Comparison of ENCODE assay signal across 9 cellular contexts in the genomic region with DNA sequence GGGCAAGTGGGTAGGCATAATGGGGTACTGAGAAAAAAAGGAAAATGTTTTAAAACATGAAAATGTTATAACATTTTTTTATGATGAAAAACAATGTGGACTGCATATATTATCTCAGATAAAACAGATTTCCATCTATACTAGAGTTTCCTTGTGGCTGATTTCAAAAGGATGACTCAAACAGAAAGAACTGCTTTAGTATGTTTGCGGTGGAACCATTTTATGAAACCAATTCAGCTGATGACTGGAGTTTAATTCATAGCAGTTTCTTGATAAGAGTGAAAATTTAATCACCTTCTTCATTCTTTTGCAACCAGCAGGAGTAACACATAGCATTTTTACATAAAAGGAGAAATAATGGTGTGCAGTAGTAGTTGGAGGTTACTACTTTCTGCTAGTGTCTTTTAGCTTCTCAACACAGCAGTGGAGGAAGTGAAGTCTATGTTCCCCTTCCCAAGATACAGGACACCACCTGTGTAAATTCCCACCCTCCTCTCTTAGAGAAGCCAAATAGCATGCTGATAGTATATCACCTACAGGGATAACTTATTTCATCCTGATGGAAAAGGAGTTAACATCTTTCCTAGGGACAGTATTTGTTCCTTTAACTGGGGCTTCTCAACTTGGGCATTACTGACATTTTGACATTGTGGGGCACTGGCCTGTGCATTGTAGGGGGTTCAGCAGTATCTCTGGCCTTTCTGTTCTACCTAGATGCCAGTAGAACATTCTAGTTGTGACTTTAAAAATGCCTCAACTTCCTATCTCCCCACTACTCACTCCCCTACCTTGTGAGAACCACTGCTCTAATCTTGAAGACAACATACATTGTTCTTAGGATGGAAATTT. TPM values are rescaled to one million over a fixed set of nuclear protein-coding genes. Genes with fewer than 3 reads are reported as not detected.
DNase-seq lines count a peak whose midpoint lies in the region; ATAC-seq, FAIRE-seq and TF ChIP-seq lines count a peak whose summit lies in the region.
"Had no signal": no experiment of that assay in that cellular context is flagged by ENCODE, and none has a peak within 500 bp of the region (broad histone marks: within the 10 kb centered on the region; RNA-seq: fewer than 3 reads in every experiment).

No MANE protein-coding gene starts in this region.

- no peak for TF ChIP-seq RAD21 in A549 (conservative IDR thresholded peaks at IDR 0.05 in 1 of 2, IDR thresholded peaks at IDR 0.05 in 1 of 2)

- peak overlapping the region; percentile 30; the same call in 2 of the 3 replicates for H3K4me2 ChIP-seq in A549

- TF ChIP-seq CTCF in A549 (IDR thresholded peaks at IDR 0.05) = no peak
- no peak for TF ChIP-seq CTCF in ascending aorta (IDR thresholded peaks at IDR 0.05)

- peaks cover 12% of the 10 kb centered on the region for H3K36me3 Mint-ChIP-seq in activated T-helper 1 cell treated with anti-CD3 and anti-CD28 coated beads, Interleukin-12 subunit alpha, Interleukin-12 subunit beta, Interleukin-2, Interleukin-4 antibody, amounts not matched to agents 30 ng/mL and 10 ng/mL and 1 ng/mL, durations not matched to agents 14 hours and 24 hours and 36 hours (ENCODE audit: low read depth)

- no peaks in the 10 kb centered on the region for H3K9me3 Mint-ChIP-seq in activated T-helper 1 cell treated with anti-CD3 and anti-CD28 coated beads, Interleukin-12 subunit alpha, Interleukin-12 subunit beta, Interleukin-2, Interleukin-4 antibody, amounts not matched to agents 30 ng/mL and 10 ng/mL and 1 ng/mL, durations not matched to agents 14 hours and 24 hours and 36 hours

- CTCF ChIA-PET in A549 (lab: Yijun Ruan, JAX) = no interaction called here

- peak overlapping the region; percentile 59 for H3K27ac Mint-ChIP-seq in activated T-helper 1 cell treated with anti-CD3 and anti-CD28 coated beads, Interleukin-12 subunit alpha, Interleukin-12 subunit beta, Interleukin-2, Interleukin-4 antibody, amounts not matched to agents 30 ng/mL and 10 ng/mL and 1 ng/mL, durations not matched to agents 14 hours and 24 hours and 36 hours

- ATAC-seq in A549 (peak in 1 of 2 experiments; percentile 24; a peak in 1 of 6 replicates), GM18870 (IDR thresholded peaks at IDR 0.05; ENCODE audit: unreplicated experiment) (peak; percentile 45), HG03280 (IDR thresholded peaks at IDR 0.05; ENCODE audit: unreplicated experiment) (peak; percentile 60), left lobe of liver (peak; percentile 19)

- no peaks in the 10 kb centered on the region for H3K27me3 ChIP-seq in ascending aorta
- H3K27me3 ChIP-seq: cardiac muscle cell had no signal

- FAIRE-seq in A549 (lab: Jason Lieb, UNC) = no peak

- H3K4me1 Mint-ChIP-seq in activated T-helper 1 cell treated with anti-CD3 and anti-CD28 coated beads, Interleukin-12 subunit alpha, Interleukin-12 subunit beta, Interleukin-2, Interleukin-4 antibody, amounts not matched to agents 30 ng/mL and 10 ng/mL and 1 ng/mL, durations not matched to agents 14 hours and 24 hours and 36 hours (ENCODE audit: low read depth) = peaks cover 73% of the 10 kb centered on the region

- H3K4me3 ChIP-seq in A549 (no peak overlapping the region), ascending aorta (no peak overlapping the region)
- H3K4me3 ChIP-seq: cardiac muscle cell had no signal

- H3K27ac ChIP-seq in A549 = no peak overlapping the region
- H3K27ac ChIP-seq in ascending aorta = no peak overlapping the region
- H3K27ac ChIP-seq: cardiac muscle cell had no signal

- POLR2A ChIA-PET in A549 (lab: Yijun Ruan, JAX) = no interaction called here

- intact Hi-C loops in activated T-helper 1 cell treated with anti-CD3 and anti-CD28 coated beads, Interleukin-12 subunit alpha, Interleukin-12 subunit beta, Interleukin-2, Interleukin-4 antibody, amounts not matched to agents 30 ng/mL and 10 ng/mL and 1 ng/mL, durations not matched to agents 14 hours and 24 hours and 36 hours (cut with micrococcal nuclease) = loop anchor here (1.0 to 10.0 kb wide), 11 partner anchors 13 to 871 kb away; a partner anchor contains a TSS
- intact Hi-C loops in ascending aorta (cut with DNase I) = no loop called here

- WGBS in A549 (ENCODE audit: missing lambda C conversion rate) = 55% methylated on average over 1 of the region's 1 CpG

- no peak for TF ChIP-seq EP300 in A549 (IDR thresholded peaks at IDR 0.05)

- no peaks in the 10 kb centered on the region for H3K36me3 ChIP-seq in ascending aorta
- H3K36me3 ChIP-seq: cardiac muscle cell had no signal

- no peaks in the 10 kb centered on the region for H3K27me3 Mint-ChIP-seq in activated T-helper 1 cell treated with anti-CD3 and anti-CD28 coated beads, Interleukin-12 subunit alpha, Interleukin-12 subunit beta, Interleukin-2, Interleukin-4 antibody, amounts not matched to agents 30 ng/mL and 10 ng/mL and 1 ng/mL, durations not matched to agents 14 hours and 24 hours and 36 hours (ENCODE audit: insufficient read depth)

- H3K4me1 ChIP-seq in A549 (peaks cover 19% of the 10 kb centered on the region; the same call in 1 of the 3 replicates), ascending aorta (peaks cover 7 to 26% of the 10 kb centered on the region in 2 donors)

- no peaks in the 10 kb centered on the region for H3K9me3 ChIP-seq in A549
- no peaks in the 10 kb centered on the region for H3K9me3 ChIP-seq in ascending aorta

- TF ChIP-seq POLR2A in A549 (IDR thresholded peaks at IDR 0.05; ENCODE audit: low read length) = no peak

- H3K4me3 Mint-ChIP-seq in activated T-helper 1 cell treated with anti-CD3 and anti-CD28 coated beads, Interleukin-12 subunit alpha, Interleukin-12 subunit beta, Interleukin-2, Interleukin-4 antibody, amounts not matched to agents 30 ng/mL and 10 ng/mL and 1 ng/mL, durations not matched to agents 14 hours and 24 hours and 36 hours = peak overlapping the region; percentile 17

- DNase-seq in A549 (ENCODE audit: low read depth in 1 of 2, low spot score in 1 of 2) (no peak), left lobe of liver (ENCODE audit: low spot score) (no peak), ascending aorta (ENCODE audit: low spot score in 2 of 2) (no peak), NCI-H2081 (lab: John Stamatoyannopoulos, UW) (no peak), DMS153 treated with DMSO at 0.1 percent for 48 hours (lab: John Stamatoyannopoulos, UW; ENCODE audit: unreplicated experiment) (no peak)
- DNase-seq in activated T-helper 1 cell treated with anti-CD3 and anti-CD28 coated beads, Interleukin-12 subunit alpha, Interleukin-12 subunit beta, Interleukin-2, Interleukin-4 antibody, amounts not matched to agents 30 ng/mL and 10 ng/mL and 1 ng/mL, durations not matched to agents 14 hours and 24 hours and 36 hours (ENCODE audit: low spot score) = no peak

TF ChIP-seq in A549, 52 proteins besides CTCF, POLR2A, EP300 and RAD21:
- TF ChIP-seq TFCP2L1 (CRISPR knock-in tag; IDR thresholded peaks at IDR 0.05) = no peak

RNA-seq across cellular contexts. Expression of a gene that starts 29.9 kb away (rescaled TPM):
- polyA plus RNA-seq in A549 (2011; rRNA removed) (3.7 and 5.1 TPM in 2 replicates), A549 (2017; fragmentation: RNase III; extraction: RNeasy Plus Mini Kit Qiagen cat#74134 plus additional on column Dnase treatment) (0.90 to 2.1 TPM (median 1.4 TPM) in 3 replicates)
- polyA plus RNA-seq in A549 (2012; cell fraction: cytosol; rRNA removed) = 0.83 and 1.0 TPM in 2 replicates
- 0.95 and 1.6 TPM in 2 replicates for polyA plus RNA-seq in A549 (2012; cell fraction: nucleus; rRNA removed)
- polyA minus RNA-seq in A549 (2011; rRNA and poly(A)+ RNA removed) = 1.6 and 2.5 TPM in 2 replicates
- total RNA-seq in activated T-helper 1 cell treated with anti-CD3 and anti-CD28 coated beads, Interleukin-12 subunit alpha, Interleukin-12 subunit beta, Interleukin-2, Interleukin-4 antibody, amounts not matched to agents 30 ng/mL and 10 ng/mL and 1 ng/mL, durations not matched to agents 14 hours and 24 hours and 36 hours = 47.1 and 50.4 TPM in 2 replicates
- total RNA-seq in left lobe of liver (6.3 TPM), ascending aorta (140 TPM)
